In genomic region chr6:156786652-156787051, GRCh38 we compare ENCODE assay signal across 19 cellular contexts. TPM values are rescaled to one million over a fixed set of nuclear protein-coding genes. Genes with fewer than 3 reads are reported as not detected.
DNase-seq lines count a peak whose midpoint lies in the region; ATAC-seq, FAIRE-seq and TF ChIP-seq lines count a peak whose summit lies in the region.
"Had no signal": no experiment of that assay in that cellular context is flagged by ENCODE, and none has a peak within 500 bp of the region (broad histone marks: within the 10 kb centered on the region; RNA-seq: fewer than 3 reads in every experiment).

No MANE protein-coding gene starts in this region.

- no peaks in the 10 kb centered on the region for H3K27me3 Mint-ChIP-seq in natural killer cell treated with Interleukin-12 subunit alpha and Interleukin-12 subunit beta and Interleukin-15 and Interleukin-18, amount 100 ng/mL, for 72 hours
- no peaks in the 10 kb centered on the region for H3K27me3 Mint-ChIP-seq in natural killer cell (ENCODE audit: low read depth in 2 of 2)
- H3K27me3 Mint-ChIP-seq in type B pancreatic cell = no peaks in the 10 kb centered on the region
- H3K27me3 Mint-ChIP-seq in activated CD4-positive, alpha-beta T cell treated with anti-CD3 and anti-CD28 coated beads, Interleukin-2, amount 10 ng/mL, durations not matched to agents 24 days and 14 days = no peaks in the 10 kb centered on the region

- in situ Hi-C loops in GM12878 (cut with MboI) = no loop called here

- H3K27me3 ChIP-seq in Karpas-422 (ENCODE audit: low read length) = no peaks in the 10 kb centered on the region
- H3K27me3 ChIP-seq in GM12878 (replicated peaks in 1 of 2; ENCODE audit: control insufficient read depth in 2 of 2, insufficient read depth in 2 of 2, low read length in 1 of 2) = no peaks in the 10 kb centered on the region
- H3K27me3 ChIP-seq: MG63, SJSA1 had no signal

- POLR2A ChIA-PET in GM12878 (lab: Charles Lee) = interaction anchor here (0.8 to 2.0 kb wide), 5 partner anchors 11 to 912 kb away, joined by 3 to 4 read pairs (median 3); no protein-coding TSS in a partner anchor

- intact Hi-C loops in natural killer cell (cut with micrococcal nuclease) (no loop called here), GM12878 (cut with micrococcal nuclease; ENCODE audit: unreplicated experiment) (no loop called here)
- intact Hi-C loops in activated CD4-positive, alpha-beta T cell treated with anti-CD3 and anti-CD28 coated beads, Interleukin-2, amount 10 ng/mL, durations not matched to agents 24 days and 14 days (cut with micrococcal nuclease) = no loop called here

- H3K4me3 ChIP-seq in Karpas-422 (ENCODE audit: low read length) = peak overlapping the region; percentile 59
- 0 out of 2 replicates have a peak overlapping the region, but pooled peaks have one; percentile 18 for H3K4me3 ChIP-seq in GM12878
- H3K4me3 ChIP-seq: MG63, PC-9, SJSA1 had no signal

- peak overlapping the region; percentile 12 to 27 for H3K27ac Mint-ChIP-seq in natural killer cell treated with Interleukin-12 subunit alpha and Interleukin-12 subunit beta and Interleukin-15 and Interleukin-18, amount 100 ng/mL, for 72 hours
- H3K27ac Mint-ChIP-seq in natural killer cell (peak overlapping the region in 1 of 2 donors; percentile 45), type B pancreatic cell (peak overlapping the region; percentile 27)
- H3K27ac Mint-ChIP-seq in activated CD4-positive, alpha-beta T cell treated with anti-CD3 and anti-CD28 coated beads, Interleukin-2, amount 10 ng/mL, durations not matched to agents 24 days and 14 days = no peak overlapping the region

- H3K4me2 ChIP-seq in Karpas-422 (ENCODE audit: low read depth, low read length, poor library complexity, severe bottlenecking) (peak overlapping the region; percentile 98), GM12878 (ENCODE audit: control insufficient read depth, insufficient read depth) (0 out of 2 replicates have a peak overlapping the region, but pooled peaks have one; percentile 12)
- H3K4me2 ChIP-seq: PC-9 had no signal

- H3K36me3 Mint-ChIP-seq in natural killer cell treated with Interleukin-12 subunit alpha and Interleukin-12 subunit beta and Interleukin-15 and Interleukin-18, amount 100 ng/mL, for 72 hours = peaks cover 9% of the 10 kb centered on the region
- H3K36me3 Mint-ChIP-seq in natural killer cell = no peaks in the 10 kb centered on the region
- peaks cover 16% of the 10 kb centered on the region for H3K36me3 Mint-ChIP-seq in type B pancreatic cell
- peaks cover 20% of the 10 kb centered on the region for H3K36me3 Mint-ChIP-seq in activated CD4-positive, alpha-beta T cell treated with anti-CD3 and anti-CD28 coated beads, Interleukin-2, amount 10 ng/mL, durations not matched to agents 24 days and 14 days (ENCODE audit: low read depth)

- CTCF ChIA-PET in GM12878 (lab: Yijun Ruan, JAX) = interaction anchor here (0.7 to 2.3 kb wide), 8 partner anchors 10 to 234 kb away, joined by 3 to 10 read pairs (median 5); no protein-coding TSS in a partner anchor

- no peak overlapping the region for H3K4me3 Mint-ChIP-seq in natural killer cell treated with Interleukin-12 subunit alpha and Interleukin-12 subunit beta and Interleukin-15 and Interleukin-18, amount 100 ng/mL, for 72 hours
- H3K4me3 Mint-ChIP-seq in natural killer cell (no peak overlapping the region), type B pancreatic cell (no peak overlapping the region)
- no peak overlapping the region for H3K4me3 Mint-ChIP-seq in activated CD4-positive, alpha-beta T cell treated with anti-CD3 and anti-CD28 coated beads, Interleukin-2, amount 10 ng/mL, durations not matched to agents 24 days and 14 days
- H3K4me3 Mint-ChIP-seq: H9 had no signal

- H2AFZ ChIP-seq in Karpas-422 (ENCODE audit: low read length) (no peak overlapping the region), GM12878 (ENCODE audit: control insufficient read depth, low read depth, low read length) (no peak overlapping the region)
- H2AFZ ChIP-seq: PC-9 had no signal

- peak overlapping the region; percentile 86 for H3K27ac ChIP-seq in Karpas-422 (ENCODE audit: low read length)
- no peak overlapping the region for H3K27ac ChIP-seq in GM12878 (ENCODE audit: control insufficient read depth, insufficient read depth)
- H3K27ac ChIP-seq: PC-9, SJSA1 had no signal

- DNase-seq in natural killer cell treated with Interleukin-12 subunit alpha and Interleukin-12 subunit beta and Interleukin-15 and Interleukin-18, amount 100 ng/mL, for 72 hours (ENCODE audit: low spot score) = no peak
- no peak for DNase-seq in natural killer cell
- no peak for DNase-seq in Karpas-422
- DNase-seq in GM12878 (ENCODE audit: low read depth, low spot score) = no peak
- no peak for DNase-seq in type B pancreatic cell (ENCODE audit: extremely low spot score, unreplicated experiment)
- no peak for DNase-seq in iPS-NIHi7 (ENCODE audit: extremely low spot score)
- no peak for DNase-seq in activated CD4-positive, alpha-beta T cell treated with anti-CD3 and anti-CD28 coated beads, Interleukin-2, amount 10 ng/mL, durations not matched to agents 24 days and 14 days
- DNase-seq in OCI-M2 (lab: John Stamatoyannopoulos, UW; ENCODE audit: unreplicated experiment) = no peak
- DNase-seq: H9, KBM-7, MG63, NCI-H1092, NCI-H1694, NCI-H2107, NCI-H345, NCI-H526, PC-9, SW 1271 had no signal

- H3K4me1 ChIP-seq in Karpas-422 (ENCODE audit: low read length) (peaks cover 100% of the 10 kb centered on the region), GM12878 (ENCODE audit: control insufficient read depth, insufficient read depth, low read length) (peaks cover 24% of the 10 kb centered on the region)

- no peaks in the 10 kb centered on the region for H3K9me3 ChIP-seq in Karpas-422 (ENCODE audit: low read length)
- H3K9me3 ChIP-seq in GM12878 (replicated peaks; ENCODE audit: control insufficient read depth, insufficient read depth, low read length) = no peaks in the 10 kb centered on the region
- H3K9me3 ChIP-seq: MG63, SJSA1 had no signal

- no peaks in the 10 kb centered on the region for H3K9me3 Mint-ChIP-seq in natural killer cell treated with Interleukin-12 subunit alpha and Interleukin-12 subunit beta and Interleukin-15 and Interleukin-18, amount 100 ng/mL, for 72 hours
- no peaks in the 10 kb centered on the region for H3K9me3 Mint-ChIP-seq in natural killer cell
- no peaks in the 10 kb centered on the region for H3K9me3 Mint-ChIP-seq in type B pancreatic cell
- no peaks in the 10 kb centered on the region for H3K9me3 Mint-ChIP-seq in activated CD4-positive, alpha-beta T cell treated with anti-CD3 and anti-CD28 coated beads, Interleukin-2, amount 10 ng/mL, durations not matched to agents 24 days and 14 days
- H3K9me3 Mint-ChIP-seq: H9 had no signal

- no peak for TF ChIP-seq POLR2A in GM12878 (IDR thresholded peaks at IDR 0.05; ENCODE audit: low read depth, low read length)

- H4K20me1 ChIP-seq in Karpas-422 (ENCODE audit: insufficient read depth, low read depth, low read length) (peaks cover 54% of the 10 kb centered on the region), GM12878 (ENCODE audit: control insufficient read depth, insufficient read depth) (peaks cover 3% of the 10 kb centered on the region)

- TF ChIP-seq EP300 in GM12878 (IDR thresholded peaks at IDR 0.05; ENCODE audit: borderline replicate concordance in 1 of 2, control insufficient read depth in 1 of 2, low read depth in 2 of 2, low read length in 2 of 2) = no peak

- H3K9ac ChIP-seq in Karpas-422 (ENCODE audit: low read length) = peak overlapping the region; percentile 54
- no peak overlapping the region for H3K9ac ChIP-seq in GM12878 (ENCODE audit: control insufficient read depth, insufficient read depth, low read length)

- no peak for ATAC-seq in natural killer cell treated with Interleukin-12 subunit alpha and Interleukin-12 subunit beta and Interleukin-15 and Interleukin-18, amount 100 ng/mL, for 72 hours
- no peak for ATAC-seq in natural killer cell
- ATAC-seq in GM12878 = no peak

- TF ChIP-seq CTCF in natural killer cell (IDR thresholded peaks at IDR 0.05) (no peak), GM12878 (IDR thresholded peaks at IDR 0.05 in 2 of 3, conservative IDR thresholded peaks at IDR 0.05 in 1 of 3; ENCODE audit: control insufficient read depth in 2 of 3, extremely low read depth in 1 of 3, insufficient read depth in 1 of 3, low read depth in 3 of 3, low read length in 3 of 3) (no peak), type B pancreatic cell (conservative IDR thresholded peaks at IDR 0.05) (no peak)

- no peak for FAIRE-seq in GM12878 (lab: Jason Lieb, UNC)

- RAD21 ChIA-PET in GM12878 (lab: Charles Lee; ENCODE audit: unreplicated experiment) = interaction anchor here (1.0 to 2.2 kb wide), 7 partner anchors 10 to 247 kb away, joined by 3 to 7 read pairs (median 6); no protein-coding TSS in a partner anchor

- WGBS in GM12878 (ENCODE audit: insufficient coverage, insufficient replicate concordance, low lambda C conversion rate, missing lambda C conversion rate) = 96% methylated on average over 4 of the region's 4 CpGs

- TF ChIP-seq RAD21 in GM12878 (IDR thresholded peaks at IDR 0.05; ENCODE audit: insufficient read depth, low read depth, low read length) = no peak

- peaks cover 100% of the 10 kb centered on the region for H3K79me2 ChIP-seq in Karpas-422 (ENCODE audit: low read length)
- H3K79me2 ChIP-seq in GM12878 (ENCODE audit: control insufficient read depth, insufficient read depth, low read length) = peaks cover 100% of the 10 kb centered on the region

- SMC1A ChIA-PET in GM12878 (lab: Charles Lee; ENCODE audit: uncharacterized antibody, unreplicated experiment) = interaction anchor here (0.6 to 4.9 kb wide), 22 partner anchors 17 to 346 kb away, joined by 3 to 26 read pairs (median 4); no protein-coding TSS in a partner anchor

- peaks cover 53 to 62% of the 10 kb centered on the region in 2 donors for H3K4me1 Mint-ChIP-seq in natural killer cell treated with Interleukin-12 subunit alpha and Interleukin-12 subunit beta and Interleukin-15 and Interleukin-18, amount 100 ng/mL, for 72 hours (ENCODE audit: low read depth in 2 of 2)
- peaks cover 75 to 78% of the 10 kb centered on the region in 2 donors for H3K4me1 Mint-ChIP-seq in natural killer cell
- H3K4me1 Mint-ChIP-seq in type B pancreatic cell (ENCODE audit: unreplicated experiment) = peaks cover 71% of the 10 kb centered on the region
- peaks cover 50% of the 10 kb centered on the region for H3K4me1 Mint-ChIP-seq in activated CD4-positive, alpha-beta T cell treated with anti-CD3 and anti-CD28 coated beads, Interleukin-2, amount 10 ng/mL, durations not matched to agents 24 days and 14 days

- H3K36me3 ChIP-seq in Karpas-422 (ENCODE audit: insufficient read depth, low read length) = peaks cover 5% of the 10 kb centered on the region; the same call in 1 of the 2 replicates
- peaks cover 0 to 8% of the 10 kb centered on the region in 2 experiments; a peak in 3 of 4 replicates for H3K36me3 ChIP-seq in GM12878 (ENCODE audit: control insufficient read depth in 2 of 2, insufficient read depth in 2 of 2, low read length in 1 of 2)
- H3K36me3 ChIP-seq: MG63 had no signal

- no TSS peak for BruUV-seq in GM12878 (replicated peaks; lab: Mats Ljungman, UMichigan)

- H3K9me2 ChIP-seq in Karpas-422 (replicated peaks; ENCODE audit: insufficient read depth, low read length) = no peaks in the 10 kb centered on the region

RNA-seq across cellular contexts. Expression of gene ARID1B, which starts 9.5 kb away (rescaled TPM):
- total RNA-seq in natural killer cell treated with Interleukin-12 subunit alpha and Interleukin-12 subunit beta and Interleukin-15 and Interleukin-18, amount 100 ng/mL, for 72 hours = 100 to 1,000 TPM in 1 of 2 donors, 10 to 100 TPM in 1; 92.3 to 129 TPM
- total RNA-seq in natural killer cell = 100 to 1,000 TPM; 180 to 201 (median 189) TPM
- total RNA-seq in Karpas-422 (2014; rRNA removed; shearing (Covaris generic); ENCODE audit: low replicate concordance) = 104 and 174 TPM in 2 replicates
- 1,061 and 1,083 TPM in 2 replicates for total RNA-seq in GM12878 (2013; cell fraction: nucleolus; rRNA removed)
- total RNA-seq in GM12878 (2014; rRNA removed) = 68.0 and 68.8 TPM in 2 replicates
- 73.7 and 80.8 TPM in 2 replicates for total RNA-seq in GM12878 (2014; rRNA removed; fragmentation: Illumina TruSeq; extraction: Trizol)
- total RNA-seq in GM12878 (2021) = 116 and 133 TPM in 2 replicates
- polyA plus RNA-seq in GM12878 (2011; ENCODE audit: low read depth) = 28.7 TPM
- polyA plus RNA-seq in GM12878 (2011; rRNA removed) = 21.3 and 24.7 TPM in 2 replicates
- polyA plus RNA-seq in GM12878 (2011; cell fraction: cytosol; rRNA removed) = 21.4 and 24.5 TPM in 2 replicates
- polyA plus RNA-seq in GM12878 (2011; cell fraction: nucleus; rRNA removed) = 69.4 and 82.0 TPM in 2 replicates
- polyA plus RNA-seq in GM12878 (2012) = 43.0 and 45.3 TPM in 2 replicates
- polyA plus RNA-seq in GM12878 (2014; fragmentation: Illumina TruSeq; extraction: Trizol) = 59.2 and 69.9 TPM in 2 replicates
- 10 to 100 TPM; 37.7 to 73.9 TPM for polyA plus RNA-seq in GM12878 (2014; fragmentation: Nextera tagmentation; extraction: Ambion mirVana)
- polyA plus RNA-seq in GM12878 (2014; rRNA removed) = 50.0 and 59.1 TPM in 2 replicates
- 10 to 100 TPM; 32.4 to 39.1 TPM for polyA plus RNA-seq in GM12878 (2016; fragmentation: Nextera tagmentation; extraction: Ambion mirVana)
- polyA minus RNA-seq in GM12878 (2011; rRNA and poly(A)+ RNA removed) = 124 and 158 TPM in 2 replicates
- polyA minus RNA-seq in GM12878 (2011; cell fraction: cytosol; rRNA and poly(A)+ RNA removed) = 32.6 and 38.9 TPM in 2 replicates
- 206 and 401 TPM in 2 replicates for polyA minus RNA-seq in GM12878 (2011; cell fraction: nucleus; rRNA and poly(A)+ RNA removed)
- total RNA-seq in type B pancreatic cell (ENCODE audit: low replicate concordance) = 66.2 and 97.2 TPM in 2 replicates
- 61.7 and 67.5 TPM in 2 replicates for total RNA-seq in activated CD4-positive, alpha-beta T cell treated with anti-CD3 and anti-CD28 coated beads, Interleukin-2, amount 10 ng/mL, durations not matched to agents 24 days and 14 days
